Comparison of ENCODE assay signal across 18 cellular contexts in the genomic region with DNA sequence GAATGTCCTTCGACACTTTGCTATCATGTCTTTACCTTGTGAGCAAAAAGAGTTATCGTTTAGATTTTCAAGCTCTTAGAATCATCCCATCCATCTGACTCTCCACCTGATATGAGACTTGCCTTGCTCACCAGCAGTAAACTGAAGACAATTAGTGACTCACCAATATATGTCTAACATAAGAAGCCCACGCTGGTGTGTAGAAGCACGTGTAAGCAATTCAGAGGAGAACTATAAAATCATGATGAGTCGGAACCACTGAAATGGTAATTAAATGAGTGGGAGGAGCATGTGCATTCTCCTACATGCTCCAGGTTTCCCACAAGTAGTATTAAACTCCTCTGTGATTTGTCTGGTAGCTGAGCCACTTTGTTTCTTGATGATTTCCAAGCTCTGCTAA.
"Had no signal": no experiment of that assay in that cellular context is flagged by ENCODE, and none has a peak within 500 bp of the region (broad histone marks: within the 10 kb centered on the region; RNA-seq: fewer than 3 reads in every experiment).

No MANE protein-coding gene starts in this region.

- H3K4me1 ChIP-seq: parathyroid adenoma, right atrium auricular region had no signal

- H3K36me3 ChIP-seq: brain microvascular endothelial cell, right atrium auricular region had no signal

- H3K27ac ChIP-seq: brain microvascular endothelial cell, parathyroid adenoma, right atrium auricular region had no signal

- H3K9me3 ChIP-seq: right atrium auricular region had no signal

- DNase-seq: activated CD4-positive, alpha-beta T cell treated with anti-CD3 and anti-CD28 coated beads for 1 hour; activated CD4-positive, alpha-beta T cell treated with anti-CD3 and anti-CD28 coated beads, Interleukin-2, amount 50 U/mL, for 48 hours; activated CD8-positive, alpha-beta memory T cell treated with anti-CD3 and anti-CD28 coated beads, Interleukin-2, amount 10 ng/mL, durations not matched to agents 7 days and 5 days; activated effector memory CD4-positive, alpha-beta T cell treated with Interleukin-2 at 50 U/mL for 16 hours; activated T-cell treated with anti-CD3 and anti-CD28 coated beads, Interleukin-2, amount 50 U/mL, for 24 hours; amniotic stem cell; brain microvascular endothelial cell; dermis blood vessel endothelial cell; glutamatergic neuron; immature natural killer cell; left colon; naive thymus-derived CD4-positive, alpha-beta T cell; stimulated activated naive B cell treated with anti-CD40 and anti-IgM and Interleukin-4, amounts not matched to agents 10 μg/mL and 1 μg/mL and 100 μg/mL, for 72 hours; trophoblast cell had no signal

- H3K27me3 ChIP-seq: brain microvascular endothelial cell, right atrium auricular region had no signal

- H3K4me3 ChIP-seq: lung, right atrium auricular region, smooth muscle cell had no signal

- ATAC-seq: activated CD8-positive, alpha-beta memory T cell treated with anti-CD3 and anti-CD28 coated beads, Interleukin-2, amount 10 ng/mL, durations not matched to agents 7 days and 5 days; left colon; naive thymus-derived CD4-positive, alpha-beta T cell; stimulated activated naive B cell treated with anti-CD40 and anti-IgM and Interleukin-4, amounts not matched to agents 10 μg/mL and 1 μg/mL and 100 μg/mL, for 72 hours had no signal
